In the genomic region with DNA sequence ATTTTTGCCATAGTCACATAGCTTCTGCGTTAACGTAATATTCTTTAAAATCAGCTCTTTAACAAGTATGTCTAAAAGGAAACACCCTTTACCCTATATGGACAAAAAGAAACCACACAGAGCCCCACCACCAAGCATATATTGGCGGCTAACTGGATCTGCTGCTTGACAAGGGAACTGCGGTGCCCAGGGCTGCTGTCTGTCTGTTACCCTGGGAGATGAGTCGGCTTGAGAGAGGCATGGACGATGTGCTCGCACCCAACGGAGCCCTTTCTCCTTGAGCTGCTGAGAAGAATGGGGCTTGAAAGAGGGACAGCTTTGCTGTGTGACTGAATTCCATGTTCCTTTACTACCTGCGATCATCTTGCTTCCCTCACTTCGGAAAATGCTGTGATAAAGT, we compare ENCODE assay signal across 8 cellular contexts.
A peak's percentile ranks its signal among the peaks of the same experiment; 100 is the strongest.
DNase-seq lines count a peak whose midpoint lies in the region; ATAC-seq and TF ChIP-seq lines count a peak whose summit lies in the region.

No MANE protein-coding gene starts in this region.

- no peak for ATAC-seq in omental fat pad (ENCODE audit: low FRiP score)

- H3K4me2 ChIP-seq in SK-N-SH, result peak overlapping the region; percentile 45

- H3K9me3 ChIP-seq in SK-N-SH (no peaks in the 10 kb centered on the region), suprapubic skin (no peaks in the 10 kb centered on the region)

- peaks cover 12% of the 10 kb centered on the region; the same call in 1 of the 2 replicates for H3K27me3 ChIP-seq in SK-N-SH (ENCODE audit: insufficient read depth)
- H3K27me3 ChIP-seq in suprapubic skin, result peaks cover 9% of the 10 kb centered on the region

- POLR2A ChIA-PET in SK-N-SH (lab: Yijun Ruan, JAX), result interaction anchor here (1.1 to 2.1 kb wide), 2 partner anchors 14 to 17 kb away, joined by 3 to 7 read pairs; no protein-coding TSS in a partner anchor

- no peaks in the 10 kb centered on the region for H3K79me2 ChIP-seq in SK-N-SH (ENCODE audit: insufficient read depth)

- H3K9ac ChIP-seq in SK-N-SH, result no peak overlapping the region

- WGBS in SK-N-SH (ENCODE audit: low lambda C conversion rate), result 12% methylated on average over 10 of the region's 10 CpGs
- 50% methylated on average over 6 of the region's 10 CpGs for WGBS in suprapubic skin

- TF ChIP-seq RAD21 in SK-N-SH (IDR thresholded peaks at IDR 0.05; ENCODE audit: low read length), result no peak; the same call in 1 of the 2 replicates

- TF ChIP-seq CTCF in SK-N-SH (IDR thresholded peaks at IDR 0.05) (no peak), suprapubic skin (IDR thresholded peaks at IDR 0.05) (no peak), GM13977 (IDR thresholded peaks at IDR 0.05; ENCODE audit: extremely low read depth, insufficient read depth, missing control alignments) (no peak), omental fat pad (IDR thresholded peaks at IDR 0.05) (no peak)

- peak overlapping the region in 1 of 2 experiments; percentile 47; a peak in 1 of 4 replicates for H3K4me3 ChIP-seq in SK-N-SH (ENCODE audit: low read depth in 2 of 2, low read length in 1 of 2)
- no peak overlapping the region for H3K4me3 ChIP-seq in suprapubic skin

- no peaks in the 10 kb centered on the region for H4K20me1 ChIP-seq in SK-N-SH (ENCODE audit: insufficient read depth)

- no peak overlapping the region; the same call in 1 of the 2 replicates for H2AFZ ChIP-seq in SK-N-SH (ENCODE audit: low read depth)

- peak overlapping the region in 1 of 2 experiments; percentile 88; a peak in 2 of 4 replicates for H3K27ac ChIP-seq in SK-N-SH (ENCODE audit: low read depth in 2 of 2, low read length in 1 of 2)
- no peak overlapping the region for H3K27ac ChIP-seq in suprapubic skin

- in situ Hi-C loops in GM13977 (cut with MboI; ENCODE audit: low pct_unique_long_range_greater_than_20kb, low sequenced_read_pairs, unreplicated experiment), result no loop called here

- CTCF ChIA-PET in SK-N-SH (lab: Yijun Ruan, JAX), result interaction anchor here (0.7 to 4.5 kb wide), 8 partner anchors 78 to 561 kb away, joined by 3 to 13 read pairs (median 4); no protein-coding TSS in a partner anchor

- H3K4me1 ChIP-seq in SK-N-SH (ENCODE audit: control insufficient read depth in 1 of 2, insufficient read depth in 2 of 2, low read depth in 1 of 2, low read length in 1 of 2), result peaks cover 8 to 34% of the 10 kb centered on the region in 2 experiments; a peak in 3 of 4 replicates
- peaks cover 11% of the 10 kb centered on the region for H3K4me1 ChIP-seq in suprapubic skin

- TF ChIP-seq POLR2A in suprapubic skin (IDR thresholded peaks at IDR 0.05) (no peak), erythroblast (IDR thresholded peaks at IDR 0.05; ENCODE audit: low read length) (no peak)

- no peak for TF ChIP-seq EP300 in SK-N-SH (IDR thresholded peaks at IDR 0.05; ENCODE audit: borderline replicate concordance in 1 of 2, low read depth in 1 of 2, low read length in 1 of 2)
- no peak for TF ChIP-seq EP300 in suprapubic skin (IDR thresholded peaks at IDR 0.05)

- no peaks in the 10 kb centered on the region for H3K9me2 ChIP-seq in SK-N-SH

- peak; percentile 16 for DNase-seq in CD1c-positive myeloid dendritic cell (ENCODE audit: extremely low spot score)
- peak; percentile 31 for DNase-seq in HK-2 (ENCODE audit: unreplicated experiment)
- DNase-seq in SK-N-SH, result peak; percentile 57
- peak; percentile 13 for DNase-seq in globus pallidus (ENCODE audit: low spot score)
- DNase-seq in suprapubic skin (ENCODE audit: low spot score in 2 of 2), result no peak
- no peak for DNase-seq in GM13977 (ENCODE audit: low spot score)
- DNase-seq in erythroblast (lab: John Stamatoyannopoulos, UW), result no peak
- DNase-seq in omental fat pad (ENCODE audit: low spot score), result no peak

- H3F3A ChIP-seq in SK-N-SH (replicated peaks; ENCODE audit: insufficient read depth), result no peaks in the 10 kb centered on the region

- no peaks in the 10 kb centered on the region for H3K36me3 ChIP-seq in SK-N-SH (replicated peaks in 1 of 2; ENCODE audit: control insufficient read depth in 1 of 2, insufficient read depth in 2 of 2, low read length in 1 of 2)
- H3K36me3 ChIP-seq in suprapubic skin, result no peaks in the 10 kb centered on the region

TF ChIP-seq in SK-N-SH, 30 proteins besides CTCF, POLR2A, EP300 and RAD21:
- TF ChIP-seq YY1 (IDR thresholded peaks at IDR 0.05; ENCODE audit: low read depth) (no peak), MXI1 (IDR thresholded peaks at IDR 0.05; ENCODE audit: low read depth, low read length) (peak; percentile 7; the same call in 1 of the 2 replicates)

Comparison
In these comparisons a context has a peak if more than half of its experiments do, and no peak if none do; other contexts are left out.
1. DNase-seq: peak in CD1c-positive myeloid dendritic cell (single experiment), HK-2 (single experiment), SK-N-SH (single experiment) and globus pallidus (single experiment); none in suprapubic skin (0 of 2), GM13977 (single experiment), erythroblast (0 of 2) and omental fat pad (single experiment).